In the genomic region with DNA sequence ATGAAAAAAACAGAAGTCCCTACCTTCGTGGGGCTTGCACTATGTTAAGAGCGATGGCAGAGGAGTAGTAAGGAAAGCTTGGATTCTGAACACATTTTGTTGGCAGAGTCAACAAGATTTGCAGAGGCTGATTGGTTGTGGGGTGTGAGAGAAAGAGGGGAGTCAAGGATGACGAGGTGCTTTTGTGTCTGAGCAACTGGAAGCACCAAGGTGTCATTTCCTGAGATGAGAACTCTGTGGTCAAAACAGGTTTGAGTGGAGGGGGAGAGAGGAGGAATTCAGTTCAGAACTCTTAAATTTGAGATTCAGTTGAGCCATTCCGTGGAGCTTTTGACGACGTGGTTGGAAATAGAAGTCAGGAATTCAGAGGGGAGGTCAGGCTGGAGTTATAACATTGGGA, we compare ENCODE assay signal across 33 cellular contexts. TPM values are rescaled to one million over a fixed set of nuclear protein-coding genes. Genes with fewer than 3 reads are reported as not detected.
"Had no signal": no experiment of that assay in that cellular context is flagged by ENCODE, and none has a peak within 500 bp of the region (broad histone marks: within the 10 kb centered on the region; RNA-seq: fewer than 3 reads in every experiment).

No MANE protein-coding gene starts in this region.

- H3K27me3 ChIP-seq: colonic mucosa had no signal

- H3K9me3 ChIP-seq: breast epithelium, colonic mucosa had no signal

- DNase-seq: activated B cell treated with CpG ODN at 0.5 μM for 24 hours; activated CD4-positive, alpha-beta T cell treated with anti-CD3 and anti-CD28 coated beads for 1 hour; activated CD4-positive, alpha-beta T cell treated with anti-CD3 and anti-CD28 coated beads, Interleukin-2, amount 50 U/mL, for 1 hour; activated CD8-positive, alpha-beta memory T cell treated with anti-CD3 and anti-CD28 coated beads, Interleukin-2, amount 50 U/mL, for 4 hours; activated naive CD8-positive, alpha-beta T cell treated with anti-CD3 and anti-CD28 coated beads for 36 hours; anterior cingulate cortex; caudate nucleus; colonic mucosa; dermis blood vessel endothelial cell; KG1; MV-4-11; NCI-H1092 treated with DMSO at 0.1 percent for 48 hours; NCI-H1417 treated with DMSO at 0.1 percent for 48 hours; NCI-H1694; NCI-H2029; NCI-H2107; NCI-H2171 treated with DMSO at 0.1 percent for 48 hours; NCI-H226; NCI-H526; NK-92 treated with Interleukin-12 subunit alpha and Interleukin-12 subunit beta, amount 100 ng/mL, for 24 hours; RPMI8226; T-cell; T-helper 2 cell; T1000 had no signal

- H3K36me3 ChIP-seq: breast epithelium, colonic mucosa had no signal

- ATAC-seq: Panc1, Right ventricle myocardium inferior, T-cell had no signal

- H3K36me3 Mint-ChIP-seq: T-cell had no signal

- H3K27ac ChIP-seq: breast epithelium, colonic mucosa, SK-N-MC had no signal

- H3K4me3 Mint-ChIP-seq: activated B cell treated with CpG ODN at 0.5 μM for 24 hours; activated naive CD8-positive, alpha-beta T cell treated with anti-CD3 and anti-CD28 coated beads for 36 hours; T-cell had no signal

- H3K4me1 ChIP-seq: breast epithelium, colonic mucosa had no signal

- H3K9me3 Mint-ChIP-seq: activated B cell treated with CpG ODN at 0.5 μM for 24 hours; activated naive CD8-positive, alpha-beta T cell treated with anti-CD3 and anti-CD28 coated beads for 36 hours; T-cell had no signal

- H3K27ac Mint-ChIP-seq: activated B cell treated with CpG ODN at 0.5 μM for 24 hours; activated naive CD8-positive, alpha-beta T cell treated with anti-CD3 and anti-CD28 coated beads for 36 hours; T-cell had no signal

- H3K4me3 ChIP-seq: breast epithelium, colonic mucosa, SK-N-MC had no signal

- H3K27me3 Mint-ChIP-seq: activated B cell treated with CpG ODN at 0.5 μM for 24 hours had no signal

RNA-seq across cellular contexts. Expression of a gene that starts 3.5 kb away (rescaled TPM):
- total RNA-seq: activated B cell treated with CpG ODN at 0.5 μM for 24 hours; activated naive CD8-positive, alpha-beta T cell treated with anti-CD3 and anti-CD28 coated beads for 36 hours; cerebellum; colonic mucosa; dermis blood vessel endothelial cell; LHCN-M2; MCF 10A; NCI-H460; Right ventricle myocardium inferior; T-cell had no signal
- polyA plus RNA-seq: adipose tissue had no signal

RNA-seq across cellular contexts. Expression of a gene that starts 33.6 kb away (rescaled TPM):
- total RNA-seq: MCF 10A had no signal
